1 cellular context compared by ENCODE assay signal in the genomic region with DNA sequence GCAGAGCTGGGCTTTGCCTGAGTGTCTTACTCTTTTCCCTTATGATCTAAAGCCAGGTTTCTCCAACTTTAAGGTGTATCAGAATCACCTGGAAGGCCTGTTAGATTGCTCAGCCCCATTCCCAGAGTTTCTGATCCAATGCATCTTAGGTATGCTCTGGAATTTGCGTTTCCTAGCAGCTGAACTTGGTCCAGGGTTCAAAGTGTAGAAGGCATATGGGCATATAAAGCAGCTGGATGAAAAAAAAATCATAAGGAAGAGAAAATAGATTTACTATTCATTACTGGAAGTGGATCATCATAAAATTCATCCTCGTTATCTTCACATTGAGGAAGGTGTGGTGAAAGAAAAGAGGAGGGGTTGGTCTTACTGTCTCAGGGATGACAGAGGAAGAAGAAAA.
TF ChIP-seq lines count a peak whose summit lies in the region.

No MANE protein-coding gene starts in this region.

TF ChIP-seq in GM23338, 12 proteins besides CTCF, POLR2A, EP300 and RAD21 (continued from another document):
- TF ChIP-seq, protein P1, sequence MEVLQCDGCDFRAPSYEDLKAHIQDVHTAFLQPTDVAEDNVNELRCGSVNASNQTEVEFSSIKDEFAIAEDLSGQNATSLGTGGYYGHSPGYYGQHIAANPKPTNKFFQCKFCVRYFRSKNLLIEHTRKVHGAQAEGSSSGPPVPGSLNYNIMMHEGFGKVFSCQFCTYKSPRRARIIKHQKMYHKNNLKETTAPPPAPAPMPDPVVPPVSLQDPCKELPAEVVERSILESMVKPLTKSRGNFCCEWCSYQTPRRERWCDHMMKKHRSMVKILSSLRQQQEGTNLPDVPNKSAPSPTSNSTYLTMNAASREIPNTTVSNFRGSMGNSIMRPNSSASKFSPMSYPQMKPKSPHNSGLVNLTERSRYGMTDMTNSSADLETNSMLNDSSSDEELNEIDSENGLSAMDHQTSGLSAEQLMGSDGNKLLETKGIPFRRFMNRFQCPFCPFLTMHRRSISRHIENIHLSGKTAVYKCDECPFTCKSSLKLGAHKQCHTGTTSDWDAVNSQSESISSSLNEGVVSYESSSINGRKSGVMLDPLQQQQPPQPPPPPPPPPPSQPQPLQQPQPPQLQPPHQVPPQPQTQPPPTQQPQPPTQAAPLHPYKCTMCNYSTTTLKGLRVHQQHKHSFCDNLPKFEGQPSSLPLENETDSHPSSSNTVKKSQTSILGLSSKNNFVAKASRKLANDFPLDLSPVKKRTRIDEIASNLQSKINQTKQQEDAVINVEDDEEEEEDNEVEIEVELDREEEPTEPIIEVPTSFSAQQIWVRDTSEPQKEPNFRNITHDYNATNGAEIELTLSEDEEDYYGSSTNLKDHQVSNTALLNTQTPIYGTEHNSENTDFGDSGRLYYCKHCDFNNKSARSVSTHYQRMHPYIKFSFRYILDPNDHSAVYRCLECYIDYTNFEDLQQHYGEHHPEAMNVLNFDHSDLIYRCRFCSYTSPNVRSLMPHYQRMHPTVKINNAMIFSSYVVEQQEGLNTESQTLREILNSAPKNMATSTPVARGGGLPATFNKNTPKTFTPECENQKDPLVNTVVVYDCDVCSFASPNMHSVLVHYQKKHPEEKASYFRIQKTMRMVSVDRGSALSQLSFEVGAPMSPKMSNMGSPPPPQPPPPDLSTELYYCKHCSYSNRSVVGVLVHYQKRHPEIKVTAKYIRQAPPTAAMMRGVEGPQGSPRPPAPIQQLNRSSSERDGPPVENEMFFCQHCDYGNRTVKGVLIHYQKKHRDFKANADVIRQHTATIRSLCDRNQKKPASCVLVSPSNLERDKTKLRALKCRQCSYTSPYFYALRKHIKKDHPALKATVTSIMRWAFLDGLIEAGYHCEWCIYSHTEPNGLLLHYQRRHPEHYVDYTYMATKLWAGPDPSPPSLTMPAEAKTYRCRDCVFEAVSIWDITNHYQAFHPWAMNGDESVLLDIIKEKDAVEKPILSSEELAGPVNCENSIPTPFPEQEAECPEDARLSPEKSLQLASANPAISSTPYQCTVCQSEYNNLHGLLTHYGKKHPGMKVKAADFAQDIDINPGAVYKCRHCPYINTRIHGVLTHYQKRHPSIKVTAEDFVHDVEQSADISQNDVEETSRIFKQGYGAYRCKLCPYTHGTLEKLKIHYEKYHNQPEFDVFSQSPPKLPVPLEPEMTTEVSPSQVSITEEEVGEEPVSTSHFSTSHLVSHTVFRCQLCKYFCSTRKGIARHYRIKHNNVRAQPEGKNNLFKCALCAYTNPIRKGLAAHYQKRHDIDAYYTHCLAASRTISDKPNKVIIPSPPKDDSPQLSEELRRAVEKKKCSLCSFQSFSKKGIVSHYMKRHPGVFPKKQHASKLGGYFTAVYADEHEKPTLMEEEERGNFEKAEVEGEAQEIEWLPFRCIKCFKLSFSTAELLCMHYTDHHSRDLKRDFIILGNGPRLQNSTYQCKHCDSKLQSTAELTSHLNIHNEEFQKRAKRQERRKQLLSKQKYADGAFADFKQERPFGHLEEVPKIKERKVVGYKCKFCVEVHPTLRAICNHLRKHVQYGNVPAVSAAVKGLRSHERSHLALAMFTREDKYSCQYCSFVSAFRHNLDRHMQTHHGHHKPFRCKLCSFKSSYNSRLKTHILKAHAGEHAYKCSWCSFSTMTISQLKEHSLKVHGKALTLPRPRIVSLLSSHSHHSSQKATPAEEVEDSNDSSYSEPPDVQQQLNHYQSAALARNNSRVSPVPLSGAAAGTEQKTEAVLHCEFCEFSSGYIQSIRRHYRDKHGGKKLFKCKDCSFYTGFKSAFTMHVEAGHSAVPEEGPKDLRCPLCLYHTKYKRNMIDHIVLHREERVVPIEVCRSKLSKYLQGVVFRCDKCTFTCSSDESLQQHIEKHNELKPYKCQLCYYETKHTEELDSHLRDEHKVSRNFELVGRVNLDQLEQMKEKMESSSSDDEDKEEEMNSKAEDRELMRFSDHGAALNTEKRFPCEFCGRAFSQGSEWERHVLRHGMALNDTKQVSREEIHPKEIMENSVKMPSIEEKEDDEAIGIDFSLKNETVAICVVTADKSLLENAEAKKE (CRISPR knock-in tag; IDR thresholded peaks at IDR 0.05), result no peak
- TF ChIP-seq, protein P2, sequence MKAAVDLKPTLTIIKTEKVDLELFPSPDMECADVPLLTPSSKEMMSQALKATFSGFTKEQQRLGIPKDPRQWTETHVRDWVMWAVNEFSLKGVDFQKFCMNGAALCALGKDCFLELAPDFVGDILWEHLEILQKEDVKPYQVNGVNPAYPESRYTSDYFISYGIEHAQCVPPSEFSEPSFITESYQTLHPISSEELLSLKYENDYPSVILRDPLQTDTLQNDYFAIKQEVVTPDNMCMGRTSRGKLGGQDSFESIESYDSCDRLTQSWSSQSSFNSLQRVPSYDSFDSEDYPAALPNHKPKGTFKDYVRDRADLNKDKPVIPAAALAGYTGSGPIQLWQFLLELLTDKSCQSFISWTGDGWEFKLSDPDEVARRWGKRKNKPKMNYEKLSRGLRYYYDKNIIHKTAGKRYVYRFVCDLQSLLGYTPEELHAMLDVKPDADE (IDR thresholded peaks at IDR 0.05), result no peak
- TF ChIP-seq EZH2phosphoT487 (IDR thresholded peaks at IDR 0.05; ENCODE audit: unreplicated experiment), result no peak
- no peak for TF ChIP-seq ZNF114 (CRISPR knock-in tag; IDR thresholded peaks at IDR 0.05)
- TF ChIP-seq, protein P3, sequence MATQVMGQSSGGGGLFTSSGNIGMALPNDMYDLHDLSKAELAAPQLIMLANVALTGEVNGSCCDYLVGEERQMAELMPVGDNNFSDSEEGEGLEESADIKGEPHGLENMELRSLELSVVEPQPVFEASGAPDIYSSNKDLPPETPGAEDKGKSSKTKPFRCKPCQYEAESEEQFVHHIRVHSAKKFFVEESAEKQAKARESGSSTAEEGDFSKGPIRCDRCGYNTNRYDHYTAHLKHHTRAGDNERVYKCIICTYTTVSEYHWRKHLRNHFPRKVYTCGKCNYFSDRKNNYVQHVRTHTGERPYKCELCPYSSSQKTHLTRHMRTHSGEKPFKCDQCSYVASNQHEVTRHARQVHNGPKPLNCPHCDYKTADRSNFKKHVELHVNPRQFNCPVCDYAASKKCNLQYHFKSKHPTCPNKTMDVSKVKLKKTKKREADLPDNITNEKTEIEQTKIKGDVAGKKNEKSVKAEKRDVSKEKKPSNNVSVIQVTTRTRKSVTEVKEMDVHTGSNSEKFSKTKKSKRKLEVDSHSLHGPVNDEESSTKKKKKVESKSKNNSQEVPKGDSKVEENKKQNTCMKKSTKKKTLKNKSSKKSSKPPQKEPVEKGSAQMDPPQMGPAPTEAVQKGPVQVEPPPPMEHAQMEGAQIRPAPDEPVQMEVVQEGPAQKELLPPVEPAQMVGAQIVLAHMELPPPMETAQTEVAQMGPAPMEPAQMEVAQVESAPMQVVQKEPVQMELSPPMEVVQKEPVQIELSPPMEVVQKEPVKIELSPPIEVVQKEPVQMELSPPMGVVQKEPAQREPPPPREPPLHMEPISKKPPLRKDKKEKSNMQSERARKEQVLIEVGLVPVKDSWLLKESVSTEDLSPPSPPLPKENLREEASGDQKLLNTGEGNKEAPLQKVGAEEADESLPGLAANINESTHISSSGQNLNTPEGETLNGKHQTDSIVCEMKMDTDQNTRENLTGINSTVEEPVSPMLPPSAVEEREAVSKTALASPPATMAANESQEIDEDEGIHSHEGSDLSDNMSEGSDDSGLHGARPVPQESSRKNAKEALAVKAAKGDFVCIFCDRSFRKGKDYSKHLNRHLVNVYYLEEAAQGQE (IDR thresholded peaks at IDR 0.05; ENCODE audit: unreplicated experiment), result no peak
- TF ChIP-seq NANOG (IDR thresholded peaks at IDR 0.05; ENCODE audit: borderline replicate concordance), result no peak
- TF ChIP-seq EZH2 (IDR thresholded peaks at IDR 0.05; ENCODE audit: low read depth, unreplicated experiment), result no peak
- no peak for TF ChIP-seq ZNF331 (CRISPR knock-in tag; IDR thresholded peaks at IDR 0.05; ENCODE audit: low read depth)
